10 cellular contexts compared by ENCODE assay signal in the genomic region with DNA sequence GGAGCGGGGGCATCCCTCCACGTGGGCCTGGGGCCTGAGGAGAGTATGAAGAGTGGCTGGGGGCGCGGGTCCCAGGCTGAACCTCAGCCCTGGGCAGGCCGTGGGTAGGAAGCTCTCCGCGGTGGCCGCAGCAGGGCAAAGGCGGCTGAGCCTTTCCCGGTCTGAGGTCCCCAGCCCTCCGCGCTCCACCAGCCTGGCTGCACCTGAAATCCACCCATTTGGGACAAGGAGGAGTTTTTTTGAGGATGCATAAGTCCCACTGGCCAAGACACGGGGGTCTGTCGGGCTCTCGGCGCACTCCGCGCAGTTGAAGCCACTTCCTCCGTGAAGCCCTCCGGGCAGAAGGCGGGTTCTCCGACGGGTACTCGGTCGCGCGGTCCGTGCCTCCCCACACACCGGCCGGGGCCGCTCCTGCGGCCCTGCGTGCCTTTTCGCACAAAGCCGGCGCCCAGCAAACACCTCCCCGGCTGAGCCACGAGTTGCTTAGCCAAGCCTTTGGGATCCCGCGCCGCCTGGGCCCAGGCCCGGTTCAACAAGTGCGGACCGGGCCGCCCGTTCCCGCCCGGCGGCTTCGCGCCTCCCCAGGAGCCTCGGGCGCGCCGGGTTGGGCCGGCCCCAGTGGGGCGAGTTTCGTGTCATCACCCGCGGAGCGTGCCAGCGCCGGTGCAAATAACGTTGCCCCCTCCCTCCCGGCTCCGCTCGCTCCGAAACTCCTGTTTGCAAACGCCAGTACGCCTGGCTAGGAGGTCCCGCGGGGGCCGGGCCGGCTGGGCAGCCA. TPM values are rescaled to one million over a fixed set of nuclear protein-coding genes. Genes with fewer than 3 reads are reported as not detected.
A peak's percentile ranks its signal among the peaks of the same experiment; 100 is the strongest.
DNase-seq lines count a peak whose midpoint lies in the region; ATAC-seq, FAIRE-seq and TF ChIP-seq lines count a peak whose summit lies in the region.
"Had no signal": no experiment of that assay in that cellular context is flagged by ENCODE, and none has a peak within 500 bp of the region (broad histone marks: within the 10 kb centered on the region; RNA-seq: fewer than 3 reads in every experiment).

No MANE protein-coding gene starts in this region.

- peak overlapping the region in 1 of 2 donors; percentile 25 for H3K4me3 ChIP-seq in kidney (ENCODE audit: low read length in 2 of 2)
- H3K4me3 ChIP-seq in adrenal gland, result peak overlapping the region in 1 of 4 donors; percentile 41

- WGBS in adrenal gland, 4 donors, result 12 to 55% (median 33%) methylated on average over 8 to 74 of the region's 74 CpGs

- intact Hi-C loops in kidney (cut with DNase I), result no loop called here
- intact Hi-C loops in adrenal gland (cut with DNase I), result no loop called here

- H3K36me3 ChIP-seq in kidney (ENCODE audit: control insufficient read depth in 1 of 2, insufficient read depth in 2 of 2, low read length in 2 of 2), result no peaks in the 10 kb centered on the region
- H3K36me3 ChIP-seq in adrenal gland (replicated peaks in 1 of 2), result no peaks in the 10 kb centered on the region

- H3K27ac Mint-ChIP-seq in stimulated activated memory B cell treated with anti-CD40 and anti-IgM and Interleukin-4, amounts not matched to agents 10 μg/mL and 1 μg/mL and 100 μg/mL, for 72 hours, result peak overlapping the region; percentile 83

- H3K27ac ChIP-seq in kidney (ENCODE audit: low read depth in 2 of 2, low read length in 2 of 2), result no peak overlapping the region
- no peak overlapping the region for H3K27ac ChIP-seq in adrenal gland

- no peak for TF ChIP-seq POLR2A in adrenal gland (IDR thresholded peaks at IDR 0.05)

- H3K4me1 ChIP-seq in kidney (ENCODE audit: control insufficient read depth in 1 of 2, insufficient read depth in 1 of 2, low read depth in 1 of 2, low read length in 2 of 2), result peaks cover 7 to 27% of the 10 kb centered on the region in 2 donors
- peaks cover 0 to 17% of the 10 kb centered on the region in 2 donors for H3K4me1 ChIP-seq in adrenal gland (replicated peaks in 1 of 2)

- TF ChIP-seq CTCF in kidney (IDR thresholded peaks at IDR 0.05; ENCODE audit: borderline replicate concordance, extremely low read depth, insufficient read depth) (no peak), adrenal gland (IDR thresholded peaks at IDR 0.05) (no peak)

- peak overlapping the region; percentile 55 for H3K4me3 Mint-ChIP-seq in stimulated activated memory B cell treated with anti-CD40 and anti-IgM and Interleukin-4, amounts not matched to agents 10 μg/mL and 1 μg/mL and 100 μg/mL, for 72 hours

- H3K9me3 Mint-ChIP-seq in stimulated activated memory B cell treated with anti-CD40 and anti-IgM and Interleukin-4, amounts not matched to agents 10 μg/mL and 1 μg/mL and 100 μg/mL, for 72 hours, result no peaks in the 10 kb centered on the region

- peaks cover 43% of the 10 kb centered on the region for H3K27me3 ChIP-seq in adrenal gland

- H3K9me3 ChIP-seq in kidney (ENCODE audit: control insufficient read depth in 1 of 2, low read length in 2 of 2) (no peaks in the 10 kb centered on the region), adrenal gland (replicated peaks in 1 of 3) (no peaks in the 10 kb centered on the region)

- peaks cover 46% of the 10 kb centered on the region for H3K4me1 Mint-ChIP-seq in stimulated activated memory B cell treated with anti-CD40 and anti-IgM and Interleukin-4, amounts not matched to agents 10 μg/mL and 1 μg/mL and 100 μg/mL, for 72 hours

- peaks cover 35% of the 10 kb centered on the region for H3K27me3 Mint-ChIP-seq in stimulated activated memory B cell treated with anti-CD40 and anti-IgM and Interleukin-4, amounts not matched to agents 10 μg/mL and 1 μg/mL and 100 μg/mL, for 72 hours

- no peak for ATAC-seq in stimulated activated memory B cell treated with anti-CD40 and anti-IgM and Interleukin-4, amounts not matched to agents 10 μg/mL and 1 μg/mL and 100 μg/mL, for 72 hours

- peak; percentile 70 for DNase-seq in activated CD8-positive, alpha-beta memory T cell treated with anti-CD3 and anti-CD28 coated beads for 24 hours
- DNase-seq in activated CD8-positive, alpha-beta memory T cell treated with anti-CD3 and anti-CD28 coated beads, Interleukin-2, amount 50 U/mL, for 4 hours, result no peak
- DNase-seq in activated naive CD4-positive, alpha-beta T cell treated with anti-CD3 and anti-CD28 coated beads, Interleukin-2, amount 50 U/mL, for 16 hours, result peak; percentile 28
- peak; percentile 81 for DNase-seq in kidney
- DNase-seq in NCI-H1417 (lab: John Stamatoyannopoulos, UW), result no peak
- no peak for DNase-seq in adrenal gland
- no peak for DNase-seq in occipital lobe (lab: John Stamatoyannopoulos, UW)
- DNase-seq: OCI-M1 had no signal

- H3K9ac ChIP-seq in kidney (ENCODE audit: low read length in 2 of 2), result no peak overlapping the region

- FAIRE-seq in kidney (lab: Jason Lieb, UNC), result no peak

- no peaks in the 10 kb centered on the region for H3K36me3 Mint-ChIP-seq in stimulated activated memory B cell treated with anti-CD40 and anti-IgM and Interleukin-4, amounts not matched to agents 10 μg/mL and 1 μg/mL and 100 μg/mL, for 72 hours

RNA-seq across cellular contexts. Expression of a gene that starts 0.7 kb away (rescaled TPM):
- total RNA-seq in kidney, result 6.6 TPM
- 6.7 TPM for polyA plus RNA-seq in kidney (ENCODE audit: insufficient read depth, low read depth, low replicate concordance)
- total RNA-seq in adrenal gland, result not detected
- under 1 TPM in 1 of 3 donors, not detected in 2; 0.07 TPM for polyA plus RNA-seq in adrenal gland
- total RNA-seq in occipital lobe, result not detected
- total RNA-seq: fibroblast of villous mesenchyme had no signal

RNA-seq across cellular contexts. Expression of a gene that starts 5.4 kb away (rescaled TPM):
- 18.3 TPM for total RNA-seq in kidney
- 6.3 TPM for polyA plus RNA-seq in kidney (ENCODE audit: insufficient read depth, low read depth, low replicate concordance)
- 10 to 100 TPM; 13.5 to 30.8 (median 18.0) TPM for total RNA-seq in adrenal gland
- polyA plus RNA-seq in adrenal gland, result 1 to 10 TPM; 1.9 to 8.2 (median 3.4) TPM
- total RNA-seq in occipital lobe, result 4.7 TPM

RNA-seq across cellular contexts. Expression of a gene that starts 47.6 kb away (rescaled TPM):
- total RNA-seq in kidney, result 1.0 TPM
- 0.43 TPM for polyA plus RNA-seq in kidney (ENCODE audit: insufficient read depth, low read depth, low replicate concordance)
- 1 to 10 TPM in 1 of 8 donors, under 1 TPM in 4, not detected in 3; 0.25 to 1.2 (median 0.43) TPM for total RNA-seq in adrenal gland
- 1 to 10 TPM in 1 of 3 donors, under 1 TPM in 2; 0.11 to 1.1 (median 0.61) TPM for polyA plus RNA-seq in adrenal gland
- total RNA-seq in occipital lobe, result 7.3 TPM

Comparison
In these comparisons a context has a peak if more than half of its experiments do, and no peak if none do; other contexts are left out.
1. DNase-seq: peak in activated CD8-positive, alpha-beta memory T cell treated with anti-CD3 and anti-CD28 coated beads for 24 hours (single experiment), activated naive CD4-positive, alpha-beta T cell treated with anti-CD3 and anti-CD28 coated beads, Interleukin-2, amount 50 U/mL, for 16 hours (single experiment) and kidney (single experiment); none in activated CD8-positive, alpha-beta memory T cell treated with anti-CD3 and anti-CD28 coated beads, Interleukin-2, amount 50 U/mL, for 4 hours (single experiment), NCI-H1417 (0 of 3), adrenal gland (0 of 7) and occipital lobe (single experiment).